Comparison of ENCODE assay signal across 1 cellular context in genomic region chr1:114535401-114535800, GRCh38.
TF ChIP-seq lines count a peak whose summit lies in the region.

No MANE protein-coding gene starts in this region.

TF ChIP-seq in K562, 482 proteins besides CTCF, POLR2A, EP300 and RAD21:
- TF ChIP-seq RBM15 (IDR thresholded peaks at IDR 0.05; ENCODE audit: insufficient read depth, low read length) (no peak), U2AF1 (optimal IDR thresholded peaks at IDR 0.05; ENCODE audit: low read depth, low read length) (no peak), ZZZ3 (IDR thresholded peaks at IDR 0.05) (no peak)
